In genomic region chr2:94856856-94857255, GRCh38 we compare ENCODE assay signal across 14 cellular contexts. TPM values are rescaled to one million over a fixed set of nuclear protein-coding genes. Genes with fewer than 3 reads are reported as not detected.
DNase-seq lines count a peak whose midpoint lies in the region; ATAC-seq, FAIRE-seq and TF ChIP-seq lines count a peak whose summit lies in the region.
"Not testable (repeated sequence)": the region's sequence is repeated elsewhere in the genome, so short reads cannot be mapped to it uniquely, and the experiment has no call there.
"Had no signal": no experiment of that assay in that cellular context is flagged by ENCODE, and none has a peak within 500 bp of the region (broad histone marks: within the 10 kb centered on the region; RNA-seq: fewer than 3 reads in every experiment).

No MANE protein-coding gene starts in this region.

- H3K4me2 ChIP-seq in A549 = peak overlapping the region; percentile 72

- not testable (repeated sequence) for H3K27ac ChIP-seq in A549, pancreas, thyroid gland

- not testable (repeated sequence) for TF ChIP-seq EP300 in A549 (IDR thresholded peaks at IDR 0.05)

- not testable (repeated sequence) for H3K9me3 ChIP-seq in A549; iPS-18c (ENCODE audit: control insufficient read depth, insufficient read depth, low read length); pancreas; thyroid gland

- H3K36me3 ChIP-seq in pancreas, thyroid gland: not testable (repeated sequence)

- not testable (repeated sequence) for H3K4me1 ChIP-seq in A549, pancreas, thyroid gland

- CTCF ChIA-PET in A549 (lab: Yijun Ruan, JAX) (interaction anchor here (0.8 kb wide), 1 partner anchor 14 kb away, joined by 3 read pairs; the partner anchor contains the start of gene TEKT4), WTC11 (lab: Charles Lee) (interaction anchor here (1.0 to 1.8 kb wide), 2 partner anchors 17 to 134 kb away, joined by 3 to 5 read pairs; no protein-coding TSS in a partner anchor)
- CTCF ChIA-PET in activated naive CD4-positive, alpha-beta T cell treated with anti-CD3 and anti-CD28 coated beads for 36 hours (lab: Charles Lee) = not testable (repeated sequence)

- WGBS in A549 (ENCODE audit: missing lambda C conversion rate) = 16% methylated on average over 17 of the region's 35 CpGs
- 2% methylated on average over 24 to 35 of the region's 35 CpGs for WGBS in pancreas, 2 donors
- WGBS in thyroid gland, 2 donors = 1 to 4% methylated on average over 10 to 12 of the region's 35 CpGs

- TF ChIP-seq RAD21 in A549 (conservative IDR thresholded peaks at IDR 0.05 in 1 of 2, IDR thresholded peaks at IDR 0.05 in 1 of 2) = not testable (repeated sequence)

- not testable (repeated sequence) for H3K27me3 ChIP-seq in pancreas, thyroid gland

- FAIRE-seq in A549 (lab: Jason Lieb, UNC); pancreas (lab: Jason Lieb, UNC): not testable (repeated sequence)

- intact Hi-C loops in activated naive CD4-positive, alpha-beta T cell treated with anti-CD3 and anti-CD28 coated beads for 36 hours (cut with micrococcal nuclease); pancreas (cut with DNase I); thyroid gland (cut with DNase I): not testable (repeated sequence)

- H3K27me3 Mint-ChIP-seq in WTC11 (ENCODE audit: low read depth) = peaks cover 51% of the 10 kb centered on the region
- H3K27me3 Mint-ChIP-seq in activated naive CD4-positive, alpha-beta T cell treated with anti-CD3 and anti-CD28 coated beads for 36 hours (ENCODE audit: low read depth) = peaks cover 26% of the 10 kb centered on the region

- H3K4me3 ChIP-seq in A549 (peak overlapping the region; percentile 37), LNCaP clone FGC (ENCODE audit: low read depth, low read length) (peak overlapping the region; percentile 32), iPS-18c (ENCODE audit: insufficient read depth, low read depth, low read length) (peak overlapping the region; percentile 4; the same call in 1 of the 2 replicates), pancreas (peak overlapping the region in 3 of 4 donors; percentile 5 to 47 (median 37)), thyroid gland (replicated peaks in 1 of 3) (peak overlapping the region in 2 of 3 donors; percentile 31 to 33)

- not testable (repeated sequence) for H3K36me3 Mint-ChIP-seq in WTC11; activated naive CD4-positive, alpha-beta T cell treated with anti-CD3 and anti-CD28 coated beads for 36 hours (ENCODE audit: low read depth)

- H3K9me3 Mint-ChIP-seq in WTC11; activated naive CD4-positive, alpha-beta T cell treated with anti-CD3 and anti-CD28 coated beads for 36 hours: not testable (repeated sequence)

- peak overlapping the region; percentile 75 for H3K4me3 Mint-ChIP-seq in WTC11
- H3K4me3 Mint-ChIP-seq in activated naive CD4-positive, alpha-beta T cell treated with anti-CD3 and anti-CD28 coated beads for 36 hours = peak overlapping the region; percentile 65

- TF ChIP-seq CTCF in A549 (IDR thresholded peaks at IDR 0.05); LNCaP clone FGC (IDR thresholded peaks at IDR 0.05; ENCODE audit: control insufficient read depth, extremely low read depth, insufficient read depth); WTC11 (IDR thresholded peaks at IDR 0.05); pancreas (IDR thresholded peaks at IDR 0.05); thyroid gland (IDR thresholded peaks at IDR 0.05): not testable (repeated sequence)

- not testable (repeated sequence) for H3K27ac Mint-ChIP-seq in WTC11; activated naive CD4-positive, alpha-beta T cell treated with anti-CD3 and anti-CD28 coated beads for 36 hours

- POLR2A ChIA-PET in A549 (lab: Yijun Ruan, JAX); WTC11 (lab: Charles Lee): not testable (repeated sequence)

- not testable (repeated sequence) for ATAC-seq in A549, WTC11, pancreas

- H3K4me1 Mint-ChIP-seq in WTC11; activated naive CD4-positive, alpha-beta T cell treated with anti-CD3 and anti-CD28 coated beads for 36 hours (ENCODE audit: low read depth): not testable (repeated sequence)

- DNase-seq in A549 (ENCODE audit: low read depth in 1 of 2, low spot score in 1 of 2); LNCaP clone FGC (ENCODE audit: low read depth); activated naive CD4-positive, alpha-beta T cell treated with anti-CD3 and anti-CD28 coated beads for 36 hours; thyroid gland: not testable (repeated sequence)
- peak; percentile 17 for DNase-seq in WTC11 (ENCODE audit: low spot score)
- peak; percentile 16 for DNase-seq in ecto neural progenitor cell (ENCODE audit: low spot score)
- DNase-seq in pancreas = peak in 3 of 6 donors; percentile 12 to 54 (median 43)

- not testable (repeated sequence) for TF ChIP-seq POLR2A in A549 (IDR thresholded peaks at IDR 0.05; ENCODE audit: low read length); thyroid gland (IDR thresholded peaks at IDR 0.05)

RNA-seq across cellular contexts. Expression of gene TEKT4, which starts 14.4 kb away (rescaled TPM):
- polyA plus RNA-seq in A549 (2011; rRNA removed) (not detected in 2 replicates), A549 (2017; fragmentation: RNase III; extraction: RNeasy Plus Mini Kit Qiagen cat#74134 plus additional on column Dnase treatment) (not detected in 3 replicates), pancreas (not detected)
- polyA plus RNA-seq in A549 (2012; cell fraction: cytosol; rRNA removed) = not detected in 2 replicates
- not detected in 2 replicates for polyA plus RNA-seq in A549 (2012; cell fraction: nucleus; rRNA removed)
- polyA minus RNA-seq in A549 (2011; rRNA and poly(A)+ RNA removed) = not detected in 2 replicates
- total RNA-seq in WTC11 (2021) (0.18 TPM in 1 of 3 replicates, not detected in the others), pancreas (under 1 TPM in 1 of 6 donors, not detected in 5; 0.14 TPM), thyroid gland (under 1 TPM in 3 of 4 donors, not detected in 1; 0.22 to 0.88 (median 0.27) TPM)
- not detected for total RNA-seq in activated naive CD4-positive, alpha-beta T cell treated with anti-CD3 and anti-CD28 coated beads for 36 hours
- total RNA-seq: A172; CD4-positive, alpha-beta T cell; fibroblast of villous mesenchyme; M059J; upper lobe of right lung had no signal
- polyA plus RNA-seq: small intestine had no signal
